Comparison of ENCODE assay signal across 1 cellular context in genomic region chr6:9520417-9521151, GRCh38.
TF ChIP-seq lines count a peak whose summit lies in the region.

No MANE protein-coding gene starts in this region.

TF ChIP-seq in HepG2, 621 proteins besides CTCF, POLR2A, EP300 and RAD21 (continued from another document):
- no peak for TF ChIP-seq ZNF609 (CRISPR knock-in tag; IDR thresholded peaks at IDR 0.05; ENCODE audit: borderline replicate concordance)
- TF ChIP-seq, protein P1, sequence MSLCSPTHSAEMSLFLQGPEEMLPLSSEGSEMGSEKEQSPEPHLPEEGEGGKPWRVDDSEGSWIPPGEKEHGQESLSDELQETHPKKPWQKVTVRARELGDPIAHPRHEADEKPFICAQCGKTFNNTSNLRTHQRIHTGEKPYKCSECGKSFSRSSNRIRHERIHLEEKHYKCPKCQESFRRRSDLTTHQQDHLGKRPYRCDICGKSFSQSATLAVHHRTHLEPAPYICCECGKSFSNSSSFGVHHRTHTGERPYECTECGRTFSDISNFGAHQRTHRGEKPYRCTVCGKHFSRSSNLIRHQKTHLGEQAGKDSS (CRISPR knock-in tag; IDR thresholded peaks at IDR 0.05; ENCODE audit: borderline replicate concordance, low read depth): no peak
